In the genomic region with DNA sequence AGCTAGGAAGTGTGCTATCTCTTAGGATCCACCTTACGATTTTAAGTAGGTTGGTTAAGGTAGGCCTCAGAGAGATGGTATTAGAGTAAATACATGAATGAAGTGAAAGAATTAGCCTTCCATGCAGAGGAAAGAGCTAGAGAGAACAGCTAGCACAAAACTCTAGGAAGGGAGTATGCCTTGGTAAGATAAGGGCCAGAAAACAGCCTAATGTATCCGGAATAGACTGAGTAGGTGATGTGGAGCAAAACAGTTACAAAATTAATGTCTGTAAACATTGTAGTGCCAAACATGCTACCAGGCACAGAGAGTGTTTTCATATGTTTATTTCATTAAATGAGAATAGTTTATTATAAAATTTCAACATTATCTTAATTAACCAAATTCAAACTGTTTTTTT, we compare ENCODE assay signal across 37 cellular contexts.
"Had no signal": no experiment of that assay in that cellular context is flagged by ENCODE, and none has a peak within 500 bp of the region (broad histone marks: within the 10 kb centered on the region; RNA-seq: fewer than 3 reads in every experiment).

No MANE protein-coding gene starts in this region.

- H3K27ac Mint-ChIP-seq: activated B cell treated with CpG ODN at 0.5 μM for 24 hours; activated CD4-positive, alpha-beta memory T cell treated with anti-CD3 and anti-CD28 coated beads, Interleukin-2, amount 10 ng/mL, durations not matched to agents 7 days and 5 days; activated CD4-positive, alpha-beta T cell treated with anti-CD3 and anti-CD28 coated beads, Interleukin-2, amount 10 ng/mL, durations not matched to agents 7 days and 5 days; activated naive CD4-positive, alpha-beta T cell treated with anti-CD3 and anti-CD28 coated beads for 36 hours; activated naive CD8-positive, alpha-beta T cell; activated naive CD8-positive, alpha-beta T cell treated with anti-CD3 and anti-CD28 coated beads, Interleukin-2, amount 10 ng/mL, durations not matched to agents 7 days and 5 days; activated naive CD8-positive, alpha-beta T cell treated with anti-CD3 and anti-CD28 coated beads, Interleukin-2, amount 50 U/mL, for 24 hours; activated T-cell treated with anti-CD3 and anti-CD28 coated beads, Interleukin-2, amount 50 U/mL, for 72 hours; activated T-helper 1 cell treated with anti-CD3 and anti-CD28 coated beads, Interleukin-12 subunit alpha, Interleukin-12 subunit beta, Interleukin-2, Interleukin-4 antibody, amounts not matched to agents 30 ng/mL and 10 ng/mL and 1 ng/mL, durations not matched to agents 14 hours and 24 hours and 36 hours; activated T-helper 17 cell treated with anti-CD3 and anti-CD28 coated beads, Interleukin-2, amount 50 U/mL, for 72 hours; brain; T-helper 1 cell treated with Interleukin-12 subunit alpha and Interleukin-12 subunit beta and Interleukin-4 antibody, amounts not matched to agents 30 μg/mL and 1 μg/mL, for 36 hours; T-helper 2 cell treated with Interferon-gamma antibody and Interleukin-4, amounts not matched to agents 5 μg/mL and 100 μg/mL, for 36 hours had no signal

- DNase-seq: activated B cell treated with CpG ODN at 0.5 μM for 24 hours; activated CD4-positive, alpha-beta memory T cell treated with anti-CD3 and anti-CD28 coated beads, Interleukin-2, amount 10 ng/mL, durations not matched to agents 7 days and 5 days; activated CD4-positive, alpha-beta T cell treated with anti-CD3 and anti-CD28 coated beads for 4 hours; activated CD4-positive, alpha-beta T cell treated with anti-CD3 and anti-CD28 coated beads, Interleukin-2, amount 10 ng/mL, durations not matched to agents 7 days and 5 days; activated CD4-positive, alpha-beta T cell treated with anti-CD3 and anti-CD28 coated beads, Interleukin-2, amount 50 U/mL, for 48 hours; activated CD4-positive, CD25-positive, alpha-beta regulatory T cell treated with anti-CD3 and anti-CD28 coated beads, Interleukin-2, amount 50 U/mL, for 72 hours; activated CD8-positive, alpha-beta memory T cell treated with anti-CD3 and anti-CD28 coated beads, Interleukin-2, amount 50 U/mL, for 4 hours; activated effector memory CD4-positive, alpha-beta T cell treated with anti-CD3 and anti-CD28 coated beads, Interleukin-2, amount 50 U/mL, for 16 hours; activated gamma-delta T cell treated with Interleukin-2 at 50 U/mL for 16 hours; activated naive CD4-positive, alpha-beta T cell; activated naive CD4-positive, alpha-beta T cell treated with anti-CD3 and anti-CD28 coated beads for 36 hours; activated naive CD4-positive, alpha-beta T cell treated with anti-CD3 and anti-CD28 coated beads, Interleukin-2, amount 50 U/mL, for 16 hours; activated naive CD8-positive, alpha-beta T cell treated with anti-CD3 and anti-CD28 coated beads, Interleukin-2, amount 10 ng/mL, durations not matched to agents 7 days and 5 days; activated naive CD8-positive, alpha-beta T cell treated with anti-CD3 and anti-CD28 coated beads, Interleukin-2, amount 50 U/mL, for 24 hours; activated T-cell treated with anti-CD3 and anti-CD28 coated beads for 4 hours; activated T-cell treated with anti-CD3 and anti-CD28 coated beads, Interleukin-2, amount 50 U/mL, for 1 hour; activated T-cell treated with anti-CD3 and anti-CD28 coated beads, Interleukin-2, amount 50 U/mL, for 4 hours; activated T-cell treated with anti-CD3 and anti-CD28 coated beads, Interleukin-2, amount 50 U/mL, for 72 hours; amygdala; anterior cingulate cortex; caudate nucleus; cerebellar nuclear complex; T-helper 1 cell; T-helper 2 cell; T-helper 9 cell had no signal

- H3K27me3 ChIP-seq: ascending aorta, cardiac muscle cell had no signal

- H3K4me3 Mint-ChIP-seq: activated B cell treated with CpG ODN at 0.5 μM for 24 hours; activated CD4-positive, alpha-beta memory T cell treated with anti-CD3 and anti-CD28 coated beads, Interleukin-2, amount 10 ng/mL, durations not matched to agents 7 days and 5 days; activated CD4-positive, alpha-beta T cell treated with anti-CD3 and anti-CD28 coated beads, Interleukin-2, amount 10 ng/mL, durations not matched to agents 7 days and 5 days; activated naive CD4-positive, alpha-beta T cell treated with anti-CD3 and anti-CD28 coated beads for 36 hours; activated naive CD8-positive, alpha-beta T cell; activated naive CD8-positive, alpha-beta T cell treated with anti-CD3 and anti-CD28 coated beads, Interleukin-2, amount 10 ng/mL, durations not matched to agents 7 days and 5 days; activated naive CD8-positive, alpha-beta T cell treated with anti-CD3 and anti-CD28 coated beads, Interleukin-2, amount 50 U/mL, for 24 hours; activated T-cell treated with anti-CD3 and anti-CD28 coated beads, Interleukin-2, amount 50 U/mL, for 4 hours; activated T-cell treated with anti-CD3 and anti-CD28 coated beads, Interleukin-2, amount 50 U/mL, for 72 hours; activated T-helper 1 cell treated with anti-CD3 and anti-CD28 coated beads, Interleukin-12 subunit alpha, Interleukin-12 subunit beta, Interleukin-2, Interleukin-4 antibody, amounts not matched to agents 30 ng/mL and 10 ng/mL and 1 ng/mL, durations not matched to agents 14 hours and 24 hours and 36 hours; activated T-helper 17 cell treated with anti-CD3 and anti-CD28 coated beads, Interleukin-2, amount 50 U/mL, for 72 hours; brain; central memory CD8-positive, alpha-beta T cell; T-helper 1 cell treated with Interleukin-12 subunit alpha and Interleukin-12 subunit beta and Interleukin-4 antibody, amounts not matched to agents 30 μg/mL and 1 μg/mL, for 36 hours; T-helper 2 cell treated with Interferon-gamma antibody and Interleukin-4, amounts not matched to agents 5 μg/mL and 100 μg/mL, for 36 hours had no signal

- H3K36me3 ChIP-seq: ascending aorta, cardiac muscle cell had no signal

- H3K27me3 Mint-ChIP-seq: activated B cell treated with CpG ODN at 0.5 μM for 24 hours; activated CD4-positive, alpha-beta memory T cell treated with anti-CD3 and anti-CD28 coated beads, Interleukin-2, amount 10 ng/mL, durations not matched to agents 7 days and 5 days; activated CD4-positive, alpha-beta T cell treated with anti-CD3 and anti-CD28 coated beads, Interleukin-2, amount 10 ng/mL, durations not matched to agents 7 days and 5 days; activated naive CD8-positive, alpha-beta T cell; activated naive CD8-positive, alpha-beta T cell treated with anti-CD3 and anti-CD28 coated beads, Interleukin-2, amount 10 ng/mL, durations not matched to agents 7 days and 5 days; activated naive CD8-positive, alpha-beta T cell treated with anti-CD3 and anti-CD28 coated beads, Interleukin-2, amount 50 U/mL, for 24 hours; activated T-helper 17 cell treated with anti-CD3 and anti-CD28 coated beads, Interleukin-2, amount 50 U/mL, for 72 hours; brain; central memory CD8-positive, alpha-beta T cell had no signal

- H3K4me1 ChIP-seq: ascending aorta had no signal

- H3K27ac ChIP-seq: ascending aorta, cardiac muscle cell, VCaP had no signal

- H3K9me3 ChIP-seq: ascending aorta had no signal

- H3K9me3 Mint-ChIP-seq: activated B cell treated with CpG ODN at 0.5 μM for 24 hours; activated CD4-positive, alpha-beta T cell treated with anti-CD3 and anti-CD28 coated beads, Interleukin-2, amount 10 ng/mL, durations not matched to agents 7 days and 5 days; activated naive CD4-positive, alpha-beta T cell treated with anti-CD3 and anti-CD28 coated beads for 36 hours; activated naive CD8-positive, alpha-beta T cell treated with anti-CD3 and anti-CD28 coated beads, Interleukin-2, amount 10 ng/mL, durations not matched to agents 7 days and 5 days; activated naive CD8-positive, alpha-beta T cell treated with anti-CD3 and anti-CD28 coated beads, Interleukin-2, amount 50 U/mL, for 24 hours; activated T-helper 1 cell treated with anti-CD3 and anti-CD28 coated beads, Interleukin-12 subunit alpha, Interleukin-12 subunit beta, Interleukin-2, Interleukin-4 antibody, amounts not matched to agents 30 ng/mL and 10 ng/mL and 1 ng/mL, durations not matched to agents 14 hours and 24 hours and 36 hours; brain; T-helper 1 cell treated with Interleukin-12 subunit alpha and Interleukin-12 subunit beta and Interleukin-4 antibody, amounts not matched to agents 30 μg/mL and 1 μg/mL, for 36 hours had no signal

- H3K4me1 Mint-ChIP-seq: activated B cell treated with CpG ODN at 0.5 μM for 24 hours; activated CD4-positive, alpha-beta memory T cell treated with anti-CD3 and anti-CD28 coated beads, Interleukin-2, amount 10 ng/mL, durations not matched to agents 7 days and 5 days; activated CD4-positive, alpha-beta T cell treated with anti-CD3 and anti-CD28 coated beads, Interleukin-2, amount 10 ng/mL, durations not matched to agents 7 days and 5 days; activated naive CD8-positive, alpha-beta T cell treated with anti-CD3 and anti-CD28 coated beads, Interleukin-2, amount 10 ng/mL, durations not matched to agents 7 days and 5 days; activated naive CD8-positive, alpha-beta T cell treated with anti-CD3 and anti-CD28 coated beads, Interleukin-2, amount 50 U/mL, for 24 hours; activated T-helper 17 cell treated with anti-CD3 and anti-CD28 coated beads, Interleukin-2, amount 50 U/mL, for 72 hours; central memory CD8-positive, alpha-beta T cell had no signal

- FAIRE-seq: bronchial epithelial cell, TTC549 had no signal

- H3K4me3 ChIP-seq: ascending aorta, cardiac muscle cell had no signal

- ATAC-seq: activated naive CD8-positive, alpha-beta T cell treated with anti-CD3 and anti-CD28 coated beads, Interleukin-2, amount 50 U/mL, for 24 hours; activated T-cell treated with anti-CD3 and anti-CD28 coated beads, Interleukin-2, amount 50 U/mL, for 4 hours; activated T-cell treated with anti-CD3 and anti-CD28 coated beads, Interleukin-2, amount 50 U/mL, for 72 hours; activated T-helper 17 cell treated with anti-CD3 and anti-CD28 coated beads, Interleukin-2, amount 50 U/mL, for 72 hours had no signal

- H3K36me3 Mint-ChIP-seq: activated naive CD8-positive, alpha-beta T cell; activated naive CD8-positive, alpha-beta T cell treated with anti-CD3 and anti-CD28 coated beads, Interleukin-2, amount 10 ng/mL, durations not matched to agents 7 days and 5 days had no signal
